Comparison of ENCODE assay signal across 17 cellular contexts in the genomic region with DNA sequence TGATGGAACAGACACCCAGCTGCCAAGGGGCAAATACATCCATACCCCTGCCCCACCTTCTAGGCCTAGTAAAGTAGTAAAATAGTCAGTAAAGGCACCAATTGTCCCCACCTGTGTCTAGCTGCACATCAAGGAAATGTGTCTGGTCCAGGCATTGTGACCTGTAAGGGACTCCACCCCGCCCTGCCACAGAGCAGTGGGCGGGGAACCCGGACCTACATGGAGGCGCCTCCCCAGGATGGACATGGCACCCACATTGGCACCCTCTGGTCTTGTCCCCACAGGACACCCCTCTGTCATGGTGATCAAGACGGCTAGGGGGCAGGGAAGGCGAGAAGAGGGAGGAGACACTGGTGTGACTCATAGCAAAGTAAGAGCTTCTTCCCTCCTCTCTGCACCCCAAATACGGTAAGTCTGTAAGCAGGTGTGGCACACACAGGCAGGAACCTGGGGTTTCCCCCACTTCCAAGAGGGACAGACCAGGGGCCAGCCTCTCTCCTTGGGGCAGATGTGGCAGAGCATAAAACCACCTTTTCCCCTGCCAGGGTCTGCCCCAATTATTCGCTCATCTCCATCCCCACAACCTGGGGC. TPM values are rescaled to one million over a fixed set of nuclear protein-coding genes. Genes with fewer than 3 reads are reported as not detected.
A peak's percentile ranks its signal among the peaks of the same experiment; 100 is the strongest.
DNase-seq lines count a peak whose midpoint lies in the region; ATAC-seq and TF ChIP-seq lines count a peak whose summit lies in the region.
"Had no signal": no experiment of that assay in that cellular context is flagged by ENCODE, and none has a peak within 500 bp of the region (broad histone marks: within the 10 kb centered on the region; RNA-seq: fewer than 3 reads in every experiment).

No MANE protein-coding gene starts in this region.

- TF ChIP-seq CTCF in foreskin keratinocyte (conservative IDR thresholded peaks at IDR 0.05): no peak

- no peaks in the 10 kb centered on the region for H3K4me1 ChIP-seq in foreskin keratinocyte

- H3K27ac ChIP-seq in angular gyrus (ENCODE audit: low read depth, low read length) (peak overlapping the region; percentile 24), foreskin keratinocyte (no peak overlapping the region)
- H3K27ac ChIP-seq: C4-2B had no signal

- H3K27me3 ChIP-seq in foreskin keratinocyte: peaks cover 13% of the 10 kb centered on the region

- intact Hi-C loops in Right ventricle myocardium inferior (cut with DNase I): loop anchor here (10.0 kb wide), 1 partner anchor 49 kb away; no protein-coding TSS in a partner anchor
- intact Hi-C loops in Right ventricle myocardium superior (cut with DNase I): loop anchor here (10.0 kb wide), 1 partner anchor 139 kb away; no protein-coding TSS in a partner anchor

- ATAC-seq in Right ventricle myocardium inferior (no peak), Right ventricle myocardium superior (ENCODE audit: poor library complexity) (no peak), foreskin keratinocyte (peak; percentile 47)

- peak; percentile 57 for DNase-seq in Right ventricle myocardium inferior (ENCODE audit: missing footprints)
- no peak for DNase-seq in Right ventricle myocardium superior
- DNase-seq in foreskin keratinocyte: no peak
- DNase-seq in NCI-H774 (lab: John Stamatoyannopoulos, UW): no peak
- no peak for DNase-seq in T-helper 1 cell
- no peak for DNase-seq in NCI-H2227 treated with DMSO at 0.1 percent for 48 hours (lab: John Stamatoyannopoulos, UW)
- DNase-seq: DND-41, GDM1, GOT3, HFFc6, MV-4-11, NCI-H1417, NCI-H187 treated with DMSO at 0.1 percent for 48 hours, NCI-H446 treated with DMSO at 0.1 percent for 48 hours, SK-N-SH had no signal

RNA-seq across cellular contexts. Expression of gene LINGO1, which starts 13.5 kb away (rescaled TPM):
- total RNA-seq in Right ventricle myocardium inferior (0.78 TPM), Right ventricle myocardium superior (0.81 TPM), foreskin keratinocyte (0.07 TPM in 1 of 2 replicates, not detected in the other)
- polyA plus RNA-seq in foreskin keratinocyte: 0.06 and 0.07 TPM in 2 replicates
